Comparison of ENCODE assay signal across 8 cellular contexts in the genomic region with DNA sequence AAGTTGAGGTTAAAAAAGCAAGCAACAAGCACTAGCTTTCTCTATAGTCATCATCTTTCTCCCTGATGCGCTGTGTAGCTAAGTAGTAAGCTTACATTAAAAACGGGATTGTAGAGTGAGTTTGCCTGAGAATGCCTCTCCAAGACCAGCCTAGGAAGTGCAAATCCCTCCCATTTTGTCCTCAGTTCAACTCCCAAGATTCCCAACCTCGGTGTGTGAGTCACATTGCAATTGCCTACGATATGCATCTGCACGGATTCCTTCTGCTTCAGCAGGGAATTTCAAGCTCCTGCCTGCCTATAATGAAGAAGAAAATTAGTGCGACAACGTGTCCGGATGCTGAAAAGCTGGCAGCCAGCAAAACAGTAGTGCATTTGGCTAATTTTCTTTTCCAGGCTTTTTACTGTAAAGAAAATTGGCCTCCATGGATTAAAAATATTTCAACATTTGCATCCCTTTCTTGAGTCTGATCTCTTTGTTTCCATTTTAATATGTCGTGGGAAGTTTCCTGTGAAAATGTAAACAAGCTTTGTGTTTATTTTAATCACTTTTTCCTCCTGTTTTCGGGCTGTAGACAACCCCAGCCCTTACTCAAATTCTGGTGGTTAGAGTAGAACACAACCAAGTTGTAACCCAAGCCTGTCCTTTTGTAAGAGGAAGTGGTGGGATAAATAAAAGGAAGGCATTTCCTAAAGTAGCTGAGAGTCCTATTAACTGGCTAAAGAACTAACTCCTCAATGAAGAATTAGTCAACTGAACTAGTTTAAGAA. TPM values are rescaled to one million over a fixed set of nuclear protein-coding genes. Genes with fewer than 3 reads are reported as not detected.
DNase-seq lines count a peak whose midpoint lies in the region; ATAC-seq, FAIRE-seq and TF ChIP-seq lines count a peak whose summit lies in the region.

No MANE protein-coding gene starts in this region.

- ATAC-seq in Right ventricle myocardium inferior, result peak; percentile 34
- ATAC-seq in GM21447 (IDR thresholded peaks at IDR 0.05; ENCODE audit: unreplicated experiment), result no peak

- peak overlapping the region; percentile 75 for H3K27ac ChIP-seq in astrocyte (ENCODE audit: low read depth, low read length)
- peak overlapping the region; percentile 30 to 63 for H3K27ac ChIP-seq in uterus

- H3K27me3 ChIP-seq in astrocyte (ENCODE audit: insufficient read depth, low read length) (no peaks in the 10 kb centered on the region), uterus (no peaks in the 10 kb centered on the region)

- peaks cover 2% of the 10 kb centered on the region for H3K9me3 Mint-ChIP-seq in astrocyte (ENCODE audit: unreplicated experiment)

- H3K4me1 ChIP-seq in astrocyte (ENCODE audit: insufficient read depth, low read length), result peaks cover 27% of the 10 kb centered on the region
- no peaks in the 10 kb centered on the region for H3K4me1 ChIP-seq in uterus

- no peak for TF ChIP-seq POLR2A in uterus (IDR thresholded peaks at IDR 0.05)

- H3K4me3 Mint-ChIP-seq in astrocyte (ENCODE audit: unreplicated experiment), result no peak overlapping the region

- no peaks in the 10 kb centered on the region for H3K36me3 Mint-ChIP-seq in astrocyte (ENCODE audit: low read depth, unreplicated experiment)

- intact Hi-C loops in Right ventricle myocardium inferior (cut with DNase I) (no loop called here), cardiac septum (cut with DNase I) (no loop called here), uterus (cut with DNase I; ENCODE audit: low total_unique reads) (no loop called here)

- peak overlapping the region; percentile 44 for H3K4me3 ChIP-seq in astrocyte (ENCODE audit: insufficient read depth, low read depth, low read length)
- no peak overlapping the region for H3K4me3 ChIP-seq in uterus

- no peaks in the 10 kb centered on the region for H3K9me3 ChIP-seq in astrocyte (ENCODE audit: insufficient read depth, low read depth, low read length)
- H3K9me3 ChIP-seq in uterus, result no peaks in the 10 kb centered on the region

- peak overlapping the region; percentile 82 for H3K4me2 ChIP-seq in astrocyte (ENCODE audit: low read length)

- H3K9ac ChIP-seq in astrocyte (ENCODE audit: low read length), result peak overlapping the region; percentile 66

- H3K79me2 ChIP-seq in astrocyte (ENCODE audit: insufficient read depth, low read length), result no peaks in the 10 kb centered on the region

- peak overlapping the region; percentile 45 for H2AFZ ChIP-seq in astrocyte (ENCODE audit: low read depth, low read length)

- H4K20me1 ChIP-seq in astrocyte (ENCODE audit: insufficient read depth, low read length), result no peaks in the 10 kb centered on the region

- no peak for FAIRE-seq in astrocyte (lab: Jason Lieb, UNC)

- no peak for TF ChIP-seq CTCF in astrocyte (IDR thresholded peaks at IDR 0.05; ENCODE audit: insufficient read depth, low read depth, low read length)
- no peak for TF ChIP-seq CTCF in uterus (IDR thresholded peaks at IDR 0.05)
- no peak for TF ChIP-seq CTCF in GM20000 (IDR thresholded peaks at IDR 0.05; ENCODE audit: extremely low read depth, missing control alignments)

- peaks cover 6% of the 10 kb centered on the region for H3K4me1 Mint-ChIP-seq in astrocyte (ENCODE audit: low read depth, unreplicated experiment)

- H3K36me3 ChIP-seq in astrocyte (ENCODE audit: insufficient read depth, low read length) (no peaks in the 10 kb centered on the region), uterus (no peaks in the 10 kb centered on the region)

- H3K27ac Mint-ChIP-seq in astrocyte (ENCODE audit: unreplicated experiment), result no peak overlapping the region

- H3K27me3 Mint-ChIP-seq in astrocyte (ENCODE audit: low read depth, unreplicated experiment), result no peaks in the 10 kb centered on the region

- DNase-seq in Right ventricle myocardium inferior (ENCODE audit: missing footprints), result no peak
- no peak for DNase-seq in cardiac septum (ENCODE audit: low spot score)
- DNase-seq in astrocyte (ENCODE audit: low read depth), result peak; percentile 98
- peak; percentile 85 for DNase-seq in iris pigment epithelial cell (ENCODE audit: low read depth)
- DNase-seq in uterus, result peak; percentile 22 to 32
- DNase-seq in GM20000 (ENCODE audit: low spot score), result no peak
- DNase-seq in HuH-7 (ENCODE audit: low spot score), result no peak

RNA-seq across cellular contexts. Expression of a gene that starts 58.4 kb away (rescaled TPM):
- total RNA-seq in Right ventricle myocardium inferior (12.1 TPM), cardiac septum (19.5 TPM), astrocyte (15.7 and 16.9 TPM in 2 replicates), uterus (10 to 100 TPM; 17.9 to 93.5 (median 35.9) TPM)

Comparison
In these comparisons a context has a peak if more than half of its experiments do, and no peak if none do; other contexts are left out.
1. DNase-seq: peak in astrocyte (single experiment), iris pigment epithelial cell (single experiment) and uterus (2 of 2); none in Right ventricle myocardium inferior (single experiment), cardiac septum (single experiment), GM20000 (single experiment) and HuH-7 (single experiment).